In genomic region chr16:67939507-67940435, GRCh38 we compare ENCODE assay signal across 13 cellular contexts. TPM values are rescaled to one million over a fixed set of nuclear protein-coding genes. Genes with fewer than 3 reads are reported as not detected.
DNase-seq lines count a peak whose midpoint lies in the region; ATAC-seq lines count a peak whose summit lies in the region.
"Had no signal": no experiment of that assay in that cellular context is flagged by ENCODE, and none has a peak within 500 bp of the region (broad histone marks: within the 10 kb centered on the region; RNA-seq: fewer than 3 reads in every experiment).

No MANE protein-coding gene starts in this region.

- intact Hi-C loops in posterior cingulate gyrus (cut with DNase I) = loop anchor here (5.0 to 10.0 kb wide), 2 partner anchors 85 to 103 kb away; partner anchors contain the start of genes DDX28 and DUS2

- H3K4me3 ChIP-seq in CD4-positive, CD25-positive, alpha-beta regulatory T cell (ENCODE audit: low read depth, low read length) = no peak overlapping the region
- H3K4me3 ChIP-seq in skeletal muscle tissue (ENCODE audit: low read length in 3 of 3) = no peak overlapping the region
- H3K4me3 ChIP-seq: smooth muscle cell had no signal

- H3K9ac ChIP-seq in skeletal muscle tissue (ENCODE audit: low read depth in 1 of 3, low read length in 3 of 3) = peak overlapping the region in 2 of 3 donors; percentile 10 to 45

- H3K9me3 ChIP-seq in CD4-positive, CD25-positive, alpha-beta regulatory T cell (ENCODE audit: control insufficient read depth in 2 of 2, low read length in 2 of 2) = no peaks in the 10 kb centered on the region
- H3K9me3 ChIP-seq in skeletal muscle tissue (ENCODE audit: control insufficient read depth in 3 of 3, low read length in 3 of 3) = no peaks in the 10 kb centered on the region

- peaks cover 34% of the 10 kb centered on the region for H3K4me1 ChIP-seq in CD4-positive, CD25-positive, alpha-beta regulatory T cell (ENCODE audit: control insufficient read depth, insufficient read depth, low read length, poor library complexity, severe bottlenecking)
- peaks cover 40 to 49% (median 43%) of the 10 kb centered on the region in 3 donors for H3K4me1 ChIP-seq in skeletal muscle tissue (ENCODE audit: control insufficient read depth in 3 of 3, insufficient read depth in 3 of 3, low read length in 3 of 3)

- peaks cover 0 to 50% (median 26%) of the 10 kb centered on the region in 4 donors for H3K4me1 Mint-ChIP-seq in CD4-positive, CD25-positive, alpha-beta regulatory T cell
- peaks cover 39% of the 10 kb centered on the region for H3K4me1 Mint-ChIP-seq in activated naive CD8-positive, alpha-beta T cell (ENCODE audit: low read depth)

- H3K27me3 Mint-ChIP-seq in CD4-positive, CD25-positive, alpha-beta regulatory T cell = no peaks in the 10 kb centered on the region
- no peaks in the 10 kb centered on the region for H3K27me3 Mint-ChIP-seq in activated naive CD8-positive, alpha-beta T cell

- no peaks in the 10 kb centered on the region for H3K27me3 ChIP-seq in CD4-positive, CD25-positive, alpha-beta regulatory T cell (ENCODE audit: control insufficient read depth, insufficient read depth, low read length)
- H3K27me3 ChIP-seq in skeletal muscle tissue (ENCODE audit: control insufficient read depth in 3 of 3, insufficient read depth in 3 of 3, low read length in 3 of 3) = no peaks in the 10 kb centered on the region

- DNase-seq in CD4-positive, CD25-positive, alpha-beta regulatory T cell = peak; percentile 19 to 53 (median 35)
- DNase-seq in T follicular helper cell (ENCODE audit: low read depth) (peak; percentile 15), posterior cingulate gyrus (no peak), 8988T (no peak), NCI-H2227 (lab: John Stamatoyannopoulos, UW; ENCODE audit: unreplicated experiment) (no peak)
- DNase-seq: left cardiac atrium, PC-3 had no signal

- H3K4me3 Mint-ChIP-seq in CD4-positive, CD25-positive, alpha-beta regulatory T cell = peak overlapping the region; percentile 50 to 80 (median 62)
- H3K4me3 Mint-ChIP-seq in activated naive CD8-positive, alpha-beta T cell = peak overlapping the region; percentile 47

- peaks cover 7% of the 10 kb centered on the region for H3K36me3 ChIP-seq in CD4-positive, CD25-positive, alpha-beta regulatory T cell (ENCODE audit: control insufficient read depth, insufficient read depth, low read length)
- H3K36me3 ChIP-seq in skeletal muscle tissue (ENCODE audit: control insufficient read depth in 3 of 3, insufficient read depth in 3 of 3, low read length in 3 of 3) = peaks cover 16 to 42% (median 23%) of the 10 kb centered on the region in 3 donors

- peak overlapping the region; percentile 69 to 95 (median 93) for H3K27ac Mint-ChIP-seq in CD4-positive, CD25-positive, alpha-beta regulatory T cell
- H3K27ac Mint-ChIP-seq in activated naive CD8-positive, alpha-beta T cell = peak overlapping the region; percentile 89

- no peak for ATAC-seq in CD4-positive, CD25-positive, alpha-beta regulatory T cell (ENCODE audit: low read depth in 2 of 2)
- ATAC-seq in HG03457 (IDR thresholded peaks at IDR 0.05; ENCODE audit: unreplicated experiment) = no peak
- ATAC-seq: left cardiac atrium, PC-3 had no signal

- H3K36me3 Mint-ChIP-seq in CD4-positive, CD25-positive, alpha-beta regulatory T cell = peaks cover 10% of the 10 kb centered on the region
- peaks cover 8% of the 10 kb centered on the region for H3K36me3 Mint-ChIP-seq in activated naive CD8-positive, alpha-beta T cell

- H3K9me3 Mint-ChIP-seq in CD4-positive, CD25-positive, alpha-beta regulatory T cell = no peaks in the 10 kb centered on the region
- no peaks in the 10 kb centered on the region for H3K9me3 Mint-ChIP-seq in activated naive CD8-positive, alpha-beta T cell (ENCODE audit: low read depth)

- peak overlapping the region; percentile 66 for H3K27ac ChIP-seq in CD4-positive, CD25-positive, alpha-beta regulatory T cell (ENCODE audit: insufficient read depth, low read length, poor library complexity, severe bottlenecking)
- no peak overlapping the region for H3K27ac ChIP-seq in skeletal muscle tissue (ENCODE audit: low read depth, low read length)

RNA-seq across cellular contexts. Expression of gene PSMB10, which starts 3.1 kb away (rescaled TPM):
- 136 TPM for total RNA-seq in CD4-positive, CD25-positive, alpha-beta regulatory T cell
- polyA plus RNA-seq in CD4-positive, CD25-positive, alpha-beta regulatory T cell = 100 to 1,000 TPM; 478 to 673 (median 596) TPM
- 28.7 TPM for total RNA-seq in skeletal muscle tissue

RNA-seq across cellular contexts. Expression of gene LCAT, which starts 4.1 kb away (rescaled TPM):
- total RNA-seq in CD4-positive, CD25-positive, alpha-beta regulatory T cell = 11.0 TPM
- under 1 TPM; 0.25 to 0.77 (median 0.59) TPM for polyA plus RNA-seq in CD4-positive, CD25-positive, alpha-beta regulatory T cell
- total RNA-seq in skeletal muscle tissue = 4.2 TPM

RNA-seq across cellular contexts. Expression of gene CTRL, which starts 8.1 kb away (rescaled TPM):
- 8.0 TPM for total RNA-seq in CD4-positive, CD25-positive, alpha-beta regulatory T cell
- 1 to 10 TPM in 2 of 4 donors, under 1 TPM in 2; 0.21 to 2.9 (median 1.1) TPM for polyA plus RNA-seq in CD4-positive, CD25-positive, alpha-beta regulatory T cell
- total RNA-seq in skeletal muscle tissue = 1.0 TPM
- total RNA-seq: M059J had no signal

RNA-seq across cellular contexts. Expression of gene SLC12A4, which starts 28.7 kb away (rescaled TPM):
- 30.4 TPM for total RNA-seq in CD4-positive, CD25-positive, alpha-beta regulatory T cell
- polyA plus RNA-seq in CD4-positive, CD25-positive, alpha-beta regulatory T cell = 1 to 10 TPM; 5.0 to 6.4 (median 5.8) TPM
- total RNA-seq in skeletal muscle tissue = 27.1 TPM

RNA-seq across cellular contexts. Expression of gene DPEP3, which starts 40.5 kb away (rescaled TPM):
- 0.44 TPM for total RNA-seq in CD4-positive, CD25-positive, alpha-beta regulatory T cell
- under 1 TPM in 1 of 4 donors, not detected in 3; 0.19 TPM for polyA plus RNA-seq in CD4-positive, CD25-positive, alpha-beta regulatory T cell
- total RNA-seq in skeletal muscle tissue = not detected
- total RNA-seq: epithelial cell of proximal tubule, left cardiac atrium, M059J, PC-3, smooth muscle cell had no signal
- polyA plus RNA-seq: smooth muscle cell had no signal

Comparison
In these comparisons a context has a peak if more than half of its experiments do, and no peak if none do; other contexts are left out.
1. DNase-seq: peak in CD4-positive, CD25-positive, alpha-beta regulatory T cell (3 of 3) and T follicular helper cell (single experiment); none in posterior cingulate gyrus (0 of 10), 8988T (single experiment) and NCI-H2227 (single experiment).